In genomic region chr4:138665851-138666250, GRCh38 we compare ENCODE assay signal across 19 cellular contexts.
DNase-seq lines count a peak whose midpoint lies in the region; ATAC-seq, FAIRE-seq and TF ChIP-seq lines count a peak whose summit lies in the region.
"Had no signal": no experiment of that assay in that cellular context is flagged by ENCODE, and none has a peak within 500 bp of the region (broad histone marks: within the 10 kb centered on the region; RNA-seq: fewer than 3 reads in every experiment).

No MANE protein-coding gene starts in this region.

- H3K27ac ChIP-seq in SJCRH30: peak overlapping the region; percentile 87
- H3K27ac ChIP-seq in H1 (ENCODE audit: low read depth, low read length): no peak overlapping the region
- H3K27ac ChIP-seq: BLaER1 had no signal

- no peak for ATAC-seq in GM19023 (IDR thresholded peaks at IDR 0.05; ENCODE audit: unreplicated experiment)
- ATAC-seq: GM12878 had no signal

- BruUV-seq in Caco-2 (replicated peaks; lab: Mats Ljungman, UMichigan): no TSS peak

- TF ChIP-seq RAD21 in H1 (IDR thresholded peaks at IDR 0.05 in 1 of 2, conservative IDR thresholded peaks at IDR 0.05 in 1 of 2; ENCODE audit: low read depth in 2 of 2, low read length in 2 of 2): no peak

- TF ChIP-seq POLR2A in H1 (IDR thresholded peaks at IDR 0.05; ENCODE audit: control extremely low read depth in 1 of 2, low read depth in 2 of 2, low read length in 2 of 2): no peak

- no peak overlapping the region for H3K4me3 ChIP-seq in SJCRH30
- H3K4me3 ChIP-seq in H1 (ENCODE audit: extremely low read depth in 1 of 4, insufficient read depth in 2 of 4, low read depth in 3 of 4, low read length in 4 of 4): no peak overlapping the region
- H3K4me3 ChIP-seq in Caco-2 (ENCODE audit: low read depth, low read length): no peak overlapping the region
- H3K4me3 ChIP-seq: BLaER1, GM12878 had no signal

- H4K20me1 ChIP-seq in H1 (replicated peaks in 1 of 2; ENCODE audit: control insufficient read depth in 1 of 2, insufficient read depth in 2 of 2, low read length in 2 of 2): no peaks in the 10 kb centered on the region
- H4K20me1 ChIP-seq: BLaER1 had no signal

- H2BK15ac ChIP-seq in H1 (ENCODE audit: low read length): no peak overlapping the region

- H2BK20ac ChIP-seq in H1 (ENCODE audit: low read length): 0 out of 2 replicates have a peak overlapping the region, but pooled peaks have one; percentile 8

- no peak overlapping the region for H4K8ac ChIP-seq in H1 (ENCODE audit: extremely low read depth, insufficient read depth, low read length)

- no peak for TF ChIP-seq EP300 in H1 (IDR thresholded peaks at IDR 0.05; ENCODE audit: borderline replicate concordance in 1 of 2, low read depth in 2 of 2, low read length in 2 of 2)

- H3K36me3 ChIP-seq in SJCRH30: no peaks in the 10 kb centered on the region
- no peaks in the 10 kb centered on the region for H3K36me3 ChIP-seq in H1 (ENCODE audit: control insufficient read depth in 2 of 4, insufficient read depth in 4 of 4, low read length in 3 of 4)
- H3K36me3 ChIP-seq in Caco-2 (ENCODE audit: control insufficient read depth, insufficient read depth, low read length): no peaks in the 10 kb centered on the region
- H3K36me3 ChIP-seq: BLaER1 had no signal

- no peak overlapping the region for H3K23ac ChIP-seq in H1 (ENCODE audit: insufficient read length)

- H3K79me2 ChIP-seq in H1 (ENCODE audit: control insufficient read depth in 1 of 2, insufficient read depth in 2 of 2, low read length in 2 of 2): no peaks in the 10 kb centered on the region

- H4K91ac ChIP-seq in H1 (replicated peaks; ENCODE audit: insufficient read length, low read length): no peak overlapping the region

- H3K14ac ChIP-seq in H1 (ENCODE audit: insufficient read length): no peak overlapping the region

- POLR2A ChIA-PET in H1 (lab: Charles Lee; ENCODE audit: partially characterized antibody): no interaction called here
- POLR2A ChIA-PET in Caco-2 (lab: Charles Lee): no interaction called here

- H3K27ac Mint-ChIP-seq in Caco-2 (ENCODE audit: unreplicated experiment): no peak overlapping the region
- H3K27ac Mint-ChIP-seq: CD14-positive monocyte, H9 had no signal

- DNase-seq in NCI-H2171 treated with DMSO at 0.1 percent for 48 hours (lab: John Stamatoyannopoulos, UW) (peak; percentile 24), NCI-H2171 (lab: John Stamatoyannopoulos, UW) (no peak), SJCRH30 (peak; percentile 21 to 61), H1 (ENCODE audit: low read depth in 1 of 2, low spot score in 2 of 2) (no peak), NCI-H128 (lab: John Stamatoyannopoulos, UW; ENCODE audit: unreplicated experiment) (no peak), Caco-2 (no peak)
- DNase-seq: 8988T; Calu3; CD4-positive, alpha-beta memory T cell; DMS79 treated with DMSO at 0.1 percent for 48 hours; GOT3; H9; IMR-90 had no signal

- WGBS in H1 (ENCODE audit: extremely low coverage in 1 of 2, insufficient coverage in 1 of 2, insufficient read length in 1 of 2, insufficient replicate concordance in 2 of 2, low coverage in 1 of 2, low lambda C conversion rate in 2 of 2, missing lambda C conversion rate in 1 of 2), 2 experiments: 92% methylated on average over 4 of the region's 4 CpGs; no CpG with 5 or more reads in 1 of the 2 experiments

- H4K5ac ChIP-seq in H1 (ENCODE audit: insufficient read length, low read depth, low read length): no peak overlapping the region

- no peak overlapping the region for H2AFZ ChIP-seq in H1 (ENCODE audit: low read length)

- no peak overlapping the region for H2AK5ac ChIP-seq in H1 (ENCODE audit: low read depth, low read length)

- no peaks in the 10 kb centered on the region for H3K27me3 ChIP-seq in SJCRH30
- H3K27me3 ChIP-seq in H1 (replicated peaks in 1 of 4; ENCODE audit: control insufficient read depth in 3 of 4, extremely low read depth in 1 of 4, insufficient read depth in 3 of 4, low read length in 3 of 4): peaks cover 0 to 2% (median 0%) of the 10 kb centered on the region in 4 experiments; a peak in 1 of 7 replicates
- H3K27me3 ChIP-seq in Caco-2 (replicated peaks; ENCODE audit: control insufficient read depth, insufficient read depth, low read length): no peaks in the 10 kb centered on the region
- H3K27me3 ChIP-seq: BLaER1 had no signal

- no peak for FAIRE-seq in H1 (lab: Jason Lieb, UNC)
- FAIRE-seq: GM12878, GM19239, HTR-8/SVneo had no signal

- no peak overlapping the region for H2BK5ac ChIP-seq in H1 (ENCODE audit: low read depth, low read length)

- no peak overlapping the region for H3K4me3 Mint-ChIP-seq in Caco-2 (ENCODE audit: unreplicated experiment)
- H3K4me3 Mint-ChIP-seq: CD14-positive monocyte; CD4-positive, alpha-beta memory T cell; H9 had no signal

- H3K79me1 ChIP-seq in H1 (ENCODE audit: low read depth, low read length): no peaks in the 10 kb centered on the region

- H3K4me1 Mint-ChIP-seq in Caco-2 (ENCODE audit: low read depth, unreplicated experiment): no peaks in the 10 kb centered on the region
- H3K4me1 Mint-ChIP-seq: CD14-positive monocyte; CD4-positive, alpha-beta memory T cell had no signal

- no peak overlapping the region for H3K9ac ChIP-seq in H1 (replicated peaks in 1 of 4; ENCODE audit: extremely low read depth in 1 of 4, low read depth in 3 of 4, low read length in 3 of 4)
- H3K9ac ChIP-seq: BLaER1 had no signal

- no peak overlapping the region for H3K56ac ChIP-seq in H1 (replicated peaks; ENCODE audit: insufficient read length, low read depth, low read length)

- H3K4me1 ChIP-seq in SJCRH30 (peaks cover 54% of the 10 kb centered on the region), H1 (replicated peaks in 1 of 4; ENCODE audit: control insufficient read depth in 3 of 4, insufficient read depth in 4 of 4, low read length in 3 of 4) (peaks cover 3 to 11% (median 5%) of the 10 kb centered on the region in 4 experiments), Caco-2 (no peaks in the 10 kb centered on the region)

- CTCF ChIA-PET in H1 (lab: Charles Lee; ENCODE audit: partially characterized antibody) (interaction anchor here (0.7 kb wide), 1 partner anchor 11 kb away, joined by 3 read pairs; no protein-coding TSS in a partner anchor), Caco-2 (lab: Charles Lee) (no interaction called here)

- no peak overlapping the region for H2BK120ac ChIP-seq in H1 (replicated peaks; ENCODE audit: low read depth, low read length)

- intact Hi-C loops in Caco-2 (cut with micrococcal nuclease; ENCODE audit: unreplicated experiment): no loop called here

- no peaks in the 10 kb centered on the region for H3K36me3 Mint-ChIP-seq in Caco-2 (ENCODE audit: insufficient read depth, unreplicated experiment)
- H3K36me3 Mint-ChIP-seq: CD14-positive monocyte; CD4-positive, alpha-beta memory T cell had no signal

- H3K4me2 ChIP-seq in H1 (ENCODE audit: insufficient read depth in 1 of 2, low read depth in 2 of 2, low read length in 2 of 2): no peak overlapping the region
- H3K4me2 ChIP-seq: BLaER1 had no signal

- no peak overlapping the region for H2BK12ac ChIP-seq in H1 (ENCODE audit: low read depth, low read length)

- no peaks in the 10 kb centered on the region for H3K9me3 ChIP-seq in SJCRH30 (replicated peaks)
- no peaks in the 10 kb centered on the region for H3K9me3 ChIP-seq in H1 (ENCODE audit: insufficient read depth in 2 of 2, low read depth in 1 of 2, low read length in 1 of 2)
- no peaks in the 10 kb centered on the region for H3K9me3 ChIP-seq in Caco-2

- H3K23me2 ChIP-seq in H1 (ENCODE audit: low read depth, low read length): no peaks in the 10 kb centered on the region; the same call in 1 of the 2 replicates

- no peak for TF ChIP-seq CTCF in H1 (IDR thresholded peaks at IDR 0.05; ENCODE audit: control extremely low read depth in 1 of 3, insufficient read depth in 1 of 3, low read depth in 1 of 3, low read length in 3 of 3)
- no peak for TF ChIP-seq CTCF in Caco-2 (IDR thresholded peaks at IDR 0.05; ENCODE audit: insufficient read depth in 1 of 2, low read depth in 1 of 2, low read length in 1 of 2, severe bottlenecking in 1 of 2, unreplicated experiment in 1 of 2)

- H3K18ac ChIP-seq in H1 (ENCODE audit: extremely low read depth, low read length): no peak overlapping the region

- H3K9me3 Mint-ChIP-seq in Caco-2 (ENCODE audit: unreplicated experiment): no peaks in the 10 kb centered on the region
- H3K9me3 Mint-ChIP-seq: H9 had no signal

- H3K27me3 Mint-ChIP-seq in Caco-2 (ENCODE audit: insufficient read depth, unreplicated experiment): no peaks in the 10 kb centered on the region

- no peak overlapping the region for H3K4ac ChIP-seq in H1 (replicated peaks; ENCODE audit: insufficient read length, low read depth, low read length)

TF ChIP-seq in H1, 55 proteins besides CTCF, POLR2A, EP300 and RAD21 (continues in another document):
- TF ChIP-seq CBX8 (IDR thresholded peaks at IDR 0.05; ENCODE audit: borderline replicate concordance, low read depth, low read length) (no peak), EZH2 (IDR thresholded peaks at IDR 0.05; ENCODE audit: low read depth, low read length, severe bottlenecking) (no peak), KDM1A (IDR thresholded peaks at IDR 0.05; ENCODE audit: borderline replicate concordance, low read length) (no peak), HDAC6 (IDR thresholded peaks at IDR 0.05; ENCODE audit: low read depth, low read length) (no peak), POLR2AphosphoS5 (IDR thresholded peaks at IDR 0.05; ENCODE audit: low read depth, low read length) (no peak), ATF2 (IDR thresholded peaks at IDR 0.05; ENCODE audit: low read length) (no peak), HDAC2 (IDR thresholded peaks at IDR 0.05; ENCODE audit: borderline replicate concordance in 1 of 2, low read depth in 2 of 2, low read length in 2 of 2) (no peak)

Comparison
In these comparisons a context has a peak if more than half of its experiments do, and no peak if none do; other contexts are left out.
1. DNase-seq: peak in NCI-H2171 treated with DMSO at 0.1 percent for 48 hours (single experiment) and SJCRH30 (2 of 2); none in NCI-H2171 (single experiment), H1 (0 of 2), NCI-H128 (single experiment) and Caco-2 (0 of 2).